18 cellular contexts compared by ENCODE assay signal in genomic region chr7:129176853-129177369, GRCh38. TPM values are rescaled to one million over a fixed set of nuclear protein-coding genes. Genes with fewer than 3 reads are reported as not detected.
"Had no signal": no experiment of that assay in that cellular context is flagged by ENCODE, and none has a peak within 500 bp of the region (broad histone marks: within the 10 kb centered on the region; RNA-seq: fewer than 3 reads in every experiment).

No MANE protein-coding gene starts in this region.

- FAIRE-seq: small intestine had no signal

- H3K4me3 ChIP-seq: body of pancreas, esophagus squamous epithelium, right lobe of liver, stomach, vagina had no signal

- H3K36me3 ChIP-seq: esophagus squamous epithelium, right lobe of liver, stomach, vagina had no signal

- ATAC-seq: body of pancreas; effector memory CD8-positive, alpha-beta T cell; left cardiac atrium; natural killer cell; right lobe of liver had no signal

- DNase-seq: activated CD4-positive, alpha-beta memory T cell treated with anti-CD3 and anti-CD28 coated beads, Interleukin-2, amount 10 ng/mL, durations not matched to agents 7 days and 5 days; activated CD4-positive, alpha-beta T cell treated with anti-CD3 and anti-CD28 coated beads for 48 hours; activated CD4-positive, CD25-positive, alpha-beta regulatory T cell; activated naive CD4-positive, alpha-beta T cell treated with anti-CD3 and anti-CD28 coated beads for 36 hours; activated T-cell treated with anti-CD3 and anti-CD28 coated beads, Interleukin-2, amount 50 U/mL, for 1 hour; body of pancreas; caudate nucleus; effector memory CD8-positive, alpha-beta T cell; esophagus squamous epithelium; left cardiac atrium; natural killer cell; right lobe of liver; small intestine; stimulated activated CD4-positive, alpha-beta T cell treated with anti-CD3 and anti-CD28 coated beads, Interleukin-4, amount 100 ng/mL, for 1 hour; stomach; trophoblast cell had no signal

- H3K79me2 ChIP-seq: parathyroid adenoma had no signal

- H3K4me1 ChIP-seq: body of pancreas, parathyroid adenoma, right lobe of liver, stomach, vagina had no signal

- H3K27ac ChIP-seq: body of pancreas, esophagus squamous epithelium, parathyroid adenoma, right lobe of liver, stomach, vagina had no signal

- H2AFZ ChIP-seq: parathyroid adenoma had no signal

- H3K9me3 ChIP-seq: body of pancreas, esophagus squamous epithelium, right lobe of liver, stomach, vagina had no signal

- H3K9ac ChIP-seq: parathyroid adenoma had no signal

- H3K27me3 ChIP-seq: body of pancreas, right lobe of liver, stomach, vagina had no signal

RNA-seq across cellular contexts. Expression of gene SMO, which starts 11.5 kb away (rescaled TPM):
- total RNA-seq: activated CD4-positive, alpha-beta memory T cell treated with anti-CD3 and anti-CD28 coated beads, Interleukin-2, amount 10 ng/mL, durations not matched to agents 7 days and 5 days had no signal
